ENCODE assay signal across 8 cellular contexts in the genomic region with DNA sequence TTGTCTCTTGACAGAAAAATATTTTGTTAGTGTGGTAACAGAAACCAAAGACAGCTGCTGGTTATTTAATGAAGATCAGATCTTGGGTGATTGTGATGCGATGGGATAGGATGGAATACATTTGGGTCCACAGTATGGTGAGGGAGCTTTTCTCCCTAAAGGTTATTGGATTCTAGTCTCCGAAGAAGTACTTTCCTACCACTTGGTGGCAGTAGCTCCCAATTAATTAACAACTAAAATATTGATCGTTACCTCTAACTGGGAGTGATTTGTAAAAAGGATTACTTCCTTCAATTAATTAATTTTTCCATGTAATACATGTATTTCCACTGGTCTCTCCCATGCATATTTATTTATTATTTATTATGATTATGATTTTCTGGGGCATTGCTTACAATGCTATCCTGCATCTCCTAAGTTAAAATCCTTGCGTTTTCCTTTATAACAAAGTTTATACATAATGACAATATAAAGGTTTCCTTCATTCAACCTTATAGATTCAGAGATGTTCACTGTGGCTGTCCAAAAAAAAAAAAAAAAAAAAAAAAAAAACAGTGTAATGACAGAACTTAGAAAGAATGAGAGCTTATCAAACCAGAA. TPM values are rescaled to one million over a fixed set of nuclear protein-coding genes. Genes with fewer than 3 reads are reported as not detected.
DNase-seq lines count a peak whose midpoint lies in the region; ATAC-seq and TF ChIP-seq lines count a peak whose summit lies in the region.

No MANE protein-coding gene starts in this region.

- no peak overlapping the region for H3K4me2 ChIP-seq in Loucy (ENCODE audit: low read depth, low read length, poor library complexity, severe bottlenecking)

- no peaks in the 10 kb centered on the region for H3K9me2 ChIP-seq in Loucy (replicated peaks; ENCODE audit: low read depth, low read length)

- no peak overlapping the region for H3K9ac ChIP-seq in Loucy (ENCODE audit: low read depth, low read length, poor library complexity, severe bottlenecking)

- no peak overlapping the region for H2AFZ ChIP-seq in Loucy (ENCODE audit: low read length)

- H3K4me1 ChIP-seq in cardiac muscle cell (ENCODE audit: low read depth) (peaks cover 10% of the 10 kb centered on the region), Loucy (ENCODE audit: insufficient read depth, low read length, poor library complexity, severe bottlenecking) (no peaks in the 10 kb centered on the region), foreskin keratinocyte (no peaks in the 10 kb centered on the region), tibial nerve (no peaks in the 10 kb centered on the region)

- TF ChIP-seq CTCF in cardiac muscle cell (IDR thresholded peaks at IDR 0.05; ENCODE audit: low read depth, low read length) (peak; percentile 54), Loucy (conservative IDR thresholded peaks at IDR 0.05; ENCODE audit: low read length) (peak; percentile 64), foreskin keratinocyte (conservative IDR thresholded peaks at IDR 0.05) (peak; percentile 75), tibial nerve (IDR thresholded peaks at IDR 0.05) (peak; percentile 42 to 60 (median 51))

- H3K27me3 ChIP-seq in cardiac muscle cell (no peaks in the 10 kb centered on the region), Loucy (ENCODE audit: insufficient read depth, low read length, poor library complexity, severe bottlenecking) (no peaks in the 10 kb centered on the region), foreskin keratinocyte (peaks cover 7% of the 10 kb centered on the region), tibial nerve (no peaks in the 10 kb centered on the region)

- H3K79me2 ChIP-seq in Loucy (ENCODE audit: insufficient read depth, low read length), result no peaks in the 10 kb centered on the region

- no peak for TF ChIP-seq EP300 in tibial nerve (IDR thresholded peaks at IDR 0.05)

- in situ Hi-C loops in SK-MEL-5 (cut with HindIII; ENCODE audit: low pct_unique_long_range_greater_than_20kb, low sequenced_read_pairs), result no loop called here

- H4K20me1 ChIP-seq in Loucy (ENCODE audit: insufficient read depth, low read length, poor library complexity, severe bottlenecking), result no peaks in the 10 kb centered on the region

- H3F3A ChIP-seq in Loucy (ENCODE audit: low read depth), result no peaks in the 10 kb centered on the region

- TF ChIP-seq POLR2A in tibial nerve (IDR thresholded peaks at IDR 0.05), result no peak

- H3K9me3 ChIP-seq in cardiac muscle cell (ENCODE audit: low read depth) (no peaks in the 10 kb centered on the region), Loucy (ENCODE audit: insufficient read depth, low read depth, low read length) (no peaks in the 10 kb centered on the region), tibial nerve (no peaks in the 10 kb centered on the region)

- 34% methylated on average over 4 of the region's 4 CpGs for WGBS in tibial nerve, 2 donors

- H3K36me3 ChIP-seq in cardiac muscle cell, result no peaks in the 10 kb centered on the region
- no peaks in the 10 kb centered on the region for H3K36me3 ChIP-seq in Loucy (ENCODE audit: insufficient read depth, low read length)
- no peaks in the 10 kb centered on the region for H3K36me3 ChIP-seq in tibial nerve

- ATAC-seq in Right ventricle myocardium inferior (no peak), foreskin keratinocyte (peak; percentile 57), HG02798 (IDR thresholded peaks at IDR 0.05; ENCODE audit: poor library complexity, unreplicated experiment) (no peak)

- H3K27ac ChIP-seq in cardiac muscle cell, result no peak overlapping the region
- no peak overlapping the region for H3K27ac ChIP-seq in foreskin keratinocyte
- H3K27ac ChIP-seq in tibial nerve, result no peak overlapping the region

- H3K4me3 ChIP-seq in cardiac muscle cell (no peak overlapping the region), Loucy (ENCODE audit: low read length, poor library complexity, severe bottlenecking) (no peak overlapping the region), tibial nerve (no peak overlapping the region)

- DNase-seq in cardiac muscle cell (ENCODE audit: low read depth in 1 of 2, low spot score in 1 of 2) (peak; percentile 52 to 58), Right ventricle myocardium inferior (ENCODE audit: missing footprints) (no peak), SK-MEL-5 (ENCODE audit: low read depth, low spot score) (peak; percentile 76), foreskin keratinocyte (peak in 1 of 2 donors; percentile 19), tibial nerve (ENCODE audit: low spot score in 2 of 2) (no peak), occipital lobe (lab: John Stamatoyannopoulos, UW) (no peak)

- intact Hi-C loops in Right ventricle myocardium inferior (cut with DNase I), result no loop called here

RNA-seq across cellular contexts. Expression of gene TMEM196, which starts 25.6 kb away (rescaled TPM):
- total RNA-seq in cardiac muscle cell (not detected in 2 replicates), Right ventricle myocardium inferior (not detected), foreskin keratinocyte (not detected in 2 replicates), tibial nerve (not detected), occipital lobe (10.1 TPM)
- polyA plus RNA-seq in cardiac muscle cell (not detected in 2 replicates), foreskin keratinocyte (not detected in 2 replicates)
- total RNA-seq in SK-MEL-5 (2014; rRNA removed; shearing (Covaris generic)), result not detected in 2 replicates
- not detected in 2 replicates for polyA plus RNA-seq in SK-MEL-5 (2015; cell fraction: cytosol; rRNA removed)
- polyA plus RNA-seq in SK-MEL-5 (2015; cell fraction: nucleus; rRNA removed), result not detected in 2 replicates

RNA-seq across cellular contexts. Expression of gene POLR1F, which starts 39.0 kb away (rescaled TPM):
- total RNA-seq in cardiac muscle cell, result 9.1 and 9.2 TPM in 2 replicates
- polyA plus RNA-seq in cardiac muscle cell, result 14.3 and 15.7 TPM in 2 replicates
- total RNA-seq in Right ventricle myocardium inferior, result 10.8 TPM
- total RNA-seq in SK-MEL-5 (2014; rRNA removed; shearing (Covaris generic)), result 53.1 and 55.8 TPM in 2 replicates
- polyA plus RNA-seq in SK-MEL-5 (2015; cell fraction: cytosol; rRNA removed), result 28.8 and 37.0 TPM in 2 replicates
- 36.4 and 45.2 TPM in 2 replicates for polyA plus RNA-seq in SK-MEL-5 (2015; cell fraction: nucleus; rRNA removed)
- total RNA-seq in foreskin keratinocyte, result 24.8 and 25.5 TPM in 2 replicates
- 10.1 and 11.0 TPM in 2 replicates for polyA plus RNA-seq in foreskin keratinocyte
- total RNA-seq in tibial nerve, result 10 to 100 TPM; 10.6 to 30.3 (median 12.8) TPM
- total RNA-seq in occipital lobe, result 17.8 TPM

Comparison
In these comparisons a context has a peak if more than half of its experiments do, and no peak if none do; other contexts are left out.
1. DNase-seq: peak in cardiac muscle cell (2 of 2) and SK-MEL-5 (single experiment); none in Right ventricle myocardium inferior (single experiment), tibial nerve (0 of 2) and occipital lobe (single experiment).
2. RNA of gene TMEM196, which starts 25.6 kb away (total RNA-seq): 10.1 TPM in occipital lobe (single experiment); not detected in cardiac muscle cell, not detected in Right ventricle myocardium inferior (single experiment), not detected in SK-MEL-5, not detected in foreskin keratinocyte and not detected in tibial nerve; every median in the first group is over 10 times any median in the second.
3. Peak in every context shown above with its lines, with median percentiles within 50 percentile points of each other: CTCF ChIP-seq.